ENCODE assay signal across 18 cellular contexts in genomic region chr5:91140657-91141056, GRCh38.
DNase-seq lines count a peak whose midpoint lies in the region; ATAC-seq and TF ChIP-seq lines count a peak whose summit lies in the region.
"Had no signal": no experiment of that assay in that cellular context is flagged by ENCODE, and none has a peak within 500 bp of the region (broad histone marks: within the 10 kb centered on the region; RNA-seq: fewer than 3 reads in every experiment).

No MANE protein-coding gene starts in this region.

- H3K36me3 Mint-ChIP-seq in dendritic cell treated with granulocyte-macrophage colony-stimulating factor and Interleukin-4, amounts not matched to agents 40 ng/mL and 50 ng/mL, for 4 days (ENCODE audit: low read depth) = no peaks in the 10 kb centered on the region
- H3K36me3 Mint-ChIP-seq in activated CD4-positive, alpha-beta T cell treated with anti-CD3 and anti-CD28 coated beads, Interleukin-2, amount 10 ng/mL, durations not matched to agents 24 days and 14 days (ENCODE audit: low read depth) = no peaks in the 10 kb centered on the region

- H3K4me3 ChIP-seq in cardiac muscle cell (no peak overlapping the region), heart right ventricle (no peak overlapping the region), smooth muscle cell (no peak overlapping the region)
- H3K4me3 ChIP-seq: GM23338, HAP-1 had no signal

- H3K27me3 ChIP-seq in cardiac muscle cell (no peaks in the 10 kb centered on the region), heart right ventricle (no peaks in the 10 kb centered on the region), smooth muscle cell (ENCODE audit: low read depth) (no peaks in the 10 kb centered on the region)

- H4K20me1 ChIP-seq in smooth muscle cell (ENCODE audit: low read depth) = no peaks in the 10 kb centered on the region

- intact Hi-C loops in heart right ventricle (cut with DNase I) = no loop called here
- intact Hi-C loops in dendritic cell treated with granulocyte-macrophage colony-stimulating factor and Interleukin-4, amounts not matched to agents 40 ng/mL and 50 ng/mL, for 4 days (cut with micrococcal nuclease) = no loop called here
- intact Hi-C loops in activated CD4-positive, alpha-beta T cell treated with anti-CD3 and anti-CD28 coated beads, Interleukin-2, amount 10 ng/mL, durations not matched to agents 24 days and 14 days (cut with micrococcal nuclease) = no loop called here

- ATAC-seq in heart right ventricle = no peak
- ATAC-seq: GM23338 had no signal

- H3K4me1 ChIP-seq in cardiac muscle cell (ENCODE audit: low read depth) (peaks cover 25% of the 10 kb centered on the region), heart right ventricle (peaks cover 0 to 45% (median 15%) of the 10 kb centered on the region in 9 donors), smooth muscle cell (ENCODE audit: low read depth) (peaks cover 21% of the 10 kb centered on the region)

- no peak overlapping the region for H3K4me2 ChIP-seq in smooth muscle cell
- H3K4me2 ChIP-seq: GM23338, KMS-11 had no signal

- H3K4me3 Mint-ChIP-seq in dendritic cell treated with granulocyte-macrophage colony-stimulating factor and Interleukin-4, amounts not matched to agents 40 ng/mL and 50 ng/mL, for 4 days = peak overlapping the region; percentile 26
- no peak overlapping the region for H3K4me3 Mint-ChIP-seq in activated CD4-positive, alpha-beta T cell treated with anti-CD3 and anti-CD28 coated beads, Interleukin-2, amount 10 ng/mL, durations not matched to agents 24 days and 14 days
- H3K4me3 Mint-ChIP-seq: GM23338 had no signal

- H3K9ac ChIP-seq in smooth muscle cell (ENCODE audit: low read depth) = no peak overlapping the region
- H3K9ac ChIP-seq: KMS-11 had no signal

- DNase-seq in cardiac muscle cell (ENCODE audit: low read depth in 1 of 2, low spot score in 1 of 2) = no peak
- no peak for DNase-seq in heart right ventricle
- DNase-seq in SK-N-DZ (ENCODE audit: low spot score) = peak; percentile 85
- no peak for DNase-seq in smooth muscle cell (lab: John Stamatoyannopoulos, UW; ENCODE audit: unreplicated experiment)
- no peak for DNase-seq in NCI-H2081 treated with DMSO at 0.1 percent for 48 hours (lab: John Stamatoyannopoulos, UW)
- DNase-seq in GM03348 (ENCODE audit: low spot score) = no peak
- no peak for DNase-seq in activated CD4-positive, alpha-beta T cell treated with anti-CD3 and anti-CD28 coated beads, Interleukin-2, amount 10 ng/mL, durations not matched to agents 24 days and 14 days
- DNase-seq: DMS53, GF-D8, NCI-H1417 treated with DMSO at 0.1 percent for 48 hours, NCI-H187, NCI-H69 had no signal

- peaks cover 45% of the 10 kb centered on the region for H3K4me1 Mint-ChIP-seq in dendritic cell treated with granulocyte-macrophage colony-stimulating factor and Interleukin-4, amounts not matched to agents 40 ng/mL and 50 ng/mL, for 4 days (ENCODE audit: low read depth)
- peaks cover 18% of the 10 kb centered on the region for H3K4me1 Mint-ChIP-seq in activated CD4-positive, alpha-beta T cell treated with anti-CD3 and anti-CD28 coated beads, Interleukin-2, amount 10 ng/mL, durations not matched to agents 24 days and 14 days

- peak overlapping the region; percentile 62 for H3K27ac ChIP-seq in cardiac muscle cell
- H3K27ac ChIP-seq in heart right ventricle = peak overlapping the region in 2 of 10 donors; percentile 33 to 53
- peak overlapping the region; percentile 30 for H3K27ac ChIP-seq in smooth muscle cell (ENCODE audit: low read depth)
- H3K27ac ChIP-seq: C4-2B, KMS-11, RWPE1 had no signal

- peak overlapping the region; percentile 25 for H2AFZ ChIP-seq in smooth muscle cell (ENCODE audit: low read depth)
- H2AFZ ChIP-seq: GM23338 had no signal

- WGBS in heart right ventricle, 2 donors = 63 to 68% methylated on average over 2 of the region's 2 CpGs
- WGBS in smooth muscle cell (ENCODE audit: low lambda C conversion rate) = 33% methylated on average over 2 of the region's 2 CpGs

- H3K27me3 Mint-ChIP-seq in dendritic cell treated with granulocyte-macrophage colony-stimulating factor and Interleukin-4, amounts not matched to agents 40 ng/mL and 50 ng/mL, for 4 days = no peaks in the 10 kb centered on the region
- H3K27me3 Mint-ChIP-seq in activated CD4-positive, alpha-beta T cell treated with anti-CD3 and anti-CD28 coated beads, Interleukin-2, amount 10 ng/mL, durations not matched to agents 24 days and 14 days = peaks cover 2% of the 10 kb centered on the region

- TF ChIP-seq CTCF in cardiac muscle cell (IDR thresholded peaks at IDR 0.05; ENCODE audit: low read depth, low read length) = no peak
- TF ChIP-seq CTCF in heart right ventricle (IDR thresholded peaks at IDR 0.05) = no peak
- TF ChIP-seq CTCF in smooth muscle cell (IDR thresholded peaks at IDR 0.05; ENCODE audit: borderline replicate concordance, insufficient read depth, poor library complexity, severe bottlenecking) = no peak

- H3K9me3 ChIP-seq in cardiac muscle cell (ENCODE audit: low read depth) = no peaks in the 10 kb centered on the region
- H3K9me3 ChIP-seq in heart right ventricle = no peaks in the 10 kb centered on the region
- H3K9me3 ChIP-seq in smooth muscle cell (replicated peaks; ENCODE audit: low read depth) = no peaks in the 10 kb centered on the region
- H3K9me3 ChIP-seq: HAP-1 had no signal

- H3K36me3 ChIP-seq in cardiac muscle cell = no peaks in the 10 kb centered on the region
- no peaks in the 10 kb centered on the region for H3K36me3 ChIP-seq in heart right ventricle
- no peaks in the 10 kb centered on the region for H3K36me3 ChIP-seq in smooth muscle cell (ENCODE audit: low read depth)
- H3K36me3 ChIP-seq: HAP-1 had no signal

- no peaks in the 10 kb centered on the region for H3K9me3 Mint-ChIP-seq in dendritic cell treated with granulocyte-macrophage colony-stimulating factor and Interleukin-4, amounts not matched to agents 40 ng/mL and 50 ng/mL, for 4 days
- no peaks in the 10 kb centered on the region for H3K9me3 Mint-ChIP-seq in activated CD4-positive, alpha-beta T cell treated with anti-CD3 and anti-CD28 coated beads, Interleukin-2, amount 10 ng/mL, durations not matched to agents 24 days and 14 days
- H3K9me3 Mint-ChIP-seq: GM23338 had no signal

- no peaks in the 10 kb centered on the region for H3K79me2 ChIP-seq in smooth muscle cell (ENCODE audit: low read depth)

- H3F3A ChIP-seq in smooth muscle cell (ENCODE audit: low read depth) = no peaks in the 10 kb centered on the region

- peak overlapping the region; percentile 83 for H3K27ac Mint-ChIP-seq in dendritic cell treated with granulocyte-macrophage colony-stimulating factor and Interleukin-4, amounts not matched to agents 40 ng/mL and 50 ng/mL, for 4 days
- H3K27ac Mint-ChIP-seq in activated CD4-positive, alpha-beta T cell treated with anti-CD3 and anti-CD28 coated beads, Interleukin-2, amount 10 ng/mL, durations not matched to agents 24 days and 14 days = no peak overlapping the region
- H3K27ac Mint-ChIP-seq: GM23338 had no signal
